In the genomic region with DNA sequence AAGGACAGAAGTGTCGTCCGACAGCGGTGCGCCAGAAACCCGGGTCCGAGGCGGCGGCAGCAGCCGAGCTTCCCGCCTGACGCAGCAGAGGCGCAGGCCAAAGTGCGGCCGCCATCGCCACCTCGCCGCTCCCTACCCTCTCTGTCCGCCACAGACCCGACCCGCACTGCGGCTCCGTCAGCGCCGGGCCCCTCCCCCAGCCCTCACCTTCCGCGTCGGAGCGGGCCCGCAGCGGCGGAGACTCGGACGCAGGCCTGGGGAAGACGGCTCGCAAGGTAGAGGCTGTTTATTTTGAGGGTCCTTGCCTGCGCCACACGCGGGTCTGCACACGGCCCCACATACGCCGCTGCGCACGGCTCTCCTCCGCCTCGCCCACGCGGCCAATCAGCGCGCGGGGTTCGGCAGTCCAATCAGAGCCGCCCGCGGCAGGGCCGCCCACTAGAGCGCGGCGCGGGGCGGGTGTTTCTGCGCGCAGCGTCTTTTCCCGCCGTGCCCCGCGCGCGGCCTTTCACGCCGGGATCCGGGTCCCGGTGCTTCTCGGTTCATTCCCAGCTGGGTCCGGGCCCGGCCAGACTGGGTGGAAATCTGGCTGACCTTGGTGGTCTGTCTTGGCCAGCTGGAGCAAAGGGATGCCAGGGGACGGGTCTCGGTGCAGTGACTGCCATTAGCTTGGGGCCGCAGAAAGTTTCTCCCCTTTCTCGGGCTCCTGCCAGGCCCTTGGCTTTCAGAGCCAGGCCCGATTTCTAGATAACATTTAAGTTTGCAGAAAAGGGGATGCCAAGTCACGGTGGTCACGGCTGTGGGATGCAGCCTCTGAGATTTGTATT, we compare ENCODE assay signal across 8 cellular contexts. TPM values are rescaled to one million over a fixed set of nuclear protein-coding genes. Genes with fewer than 3 reads are reported as not detected.
A peak's percentile ranks its signal among the peaks of the same experiment; 100 is the strongest.
DNase-seq lines count a peak whose midpoint lies in the region; ATAC-seq, FAIRE-seq and TF ChIP-seq lines count a peak whose summit lies in the region.

Gene CNBP, minus strand, starts transcription at position 328 of the 827 bp plus-strand sequence. CDS start 12,139 bp downstream, outside the sequence.

- H2AFZ ChIP-seq in OCI-LY3 (ENCODE audit: low read depth, low read length) = no peak within 1 kb of the TSS

- H3K27me3 ChIP-seq in OCI-LY3 (ENCODE audit: low read depth, low read length) = no peaks in the 10 kb centered on the region

- peak; percentile 94 for DNase-seq in D721Med (ENCODE audit: insufficient read length, low spot score)
- peak; percentile 96 for DNase-seq in HuH-7.5 (ENCODE audit: low spot score)
- DNase-seq in activated CD8-positive, alpha-beta memory T cell treated with anti-CD3 and anti-CD28 coated beads, Interleukin-2, amount 50 U/mL, for 48 hours = peak; percentile 97
- DNase-seq in endothelial cell (ENCODE audit: low spot score) = peak; percentile 92
- DNase-seq in midbrain (lab: John Stamatoyannopoulos, UW) = peak; percentile 97
- peak; percentile 90 for DNase-seq in stimulated activated CD8-positive, alpha-beta memory T cell treated with anti-CD3 and anti-CD28 coated beads, Interleukin-15, amount 100 ng/mL, for 48 hours (ENCODE audit: low read depth in 2 of 2)

- H3K36me3 ChIP-seq in OCI-LY3 (replicated peaks; ENCODE audit: low read depth, low read length) = peaks cover 29% of the 10 kb centered on the region

- FAIRE-seq in D721Med (lab: Jason Lieb, UNC) = no peak

- peak; percentile 90 for ATAC-seq in GM21526 (IDR thresholded peaks at IDR 0.05; ENCODE audit: low FRiP score, unreplicated experiment)

- H3K27ac Mint-ChIP-seq in endothelial cell (ENCODE audit: unreplicated experiment) = peak within 1 kb of the TSS; percentile 93

- H3K9me3 Mint-ChIP-seq in endothelial cell (ENCODE audit: unreplicated experiment) = no peaks in the 10 kb centered on the region

- H3K4me3 Mint-ChIP-seq in endothelial cell (ENCODE audit: unreplicated experiment) = peak within 1 kb of the TSS; percentile 98

- peaks cover 14% of the 10 kb centered on the region for H3K36me3 Mint-ChIP-seq in endothelial cell (ENCODE audit: low read depth, unreplicated experiment)

- peaks cover 41% of the 10 kb centered on the region for H4K20me1 ChIP-seq in OCI-LY3 (ENCODE audit: insufficient read depth, low read length)

- no peaks in the 10 kb centered on the region for H3K9me3 ChIP-seq in OCI-LY3 (ENCODE audit: insufficient read depth, low read length)

- peak within 1 kb of the TSS; percentile 96 for H3K9ac ChIP-seq in OCI-LY3 (ENCODE audit: low read length)

- peaks cover 64% of the 10 kb centered on the region for H3K4me1 ChIP-seq in OCI-LY3 (ENCODE audit: low read length)

- TF ChIP-seq CTCF in D721Med (IDR thresholded peaks at IDR 0.05; ENCODE audit: insufficient read depth, missing control alignments) = no peak
- TF ChIP-seq CTCF in OCI-LY3 (IDR thresholded peaks at IDR 0.05; ENCODE audit: low read depth, low read length) = no peak
- no peak for TF ChIP-seq CTCF in endothelial cell (IDR thresholded peaks at IDR 0.05; ENCODE audit: unreplicated experiment)

- peak within 1 kb of the TSS; percentile 94 for H3K4me2 ChIP-seq in OCI-LY3 (ENCODE audit: low read length)

- peaks cover 4% of the 10 kb centered on the region for H3K27me3 Mint-ChIP-seq in endothelial cell (ENCODE audit: unreplicated experiment)

- H3K4me3 ChIP-seq in OCI-LY3 (ENCODE audit: low read length) = peak within 1 kb of the TSS; percentile 94

- H3K27ac ChIP-seq in OCI-LY3 (ENCODE audit: low read length) = peak within 1 kb of the TSS; percentile 83

- peaks cover 81% of the 10 kb centered on the region for H3K79me2 ChIP-seq in OCI-LY3 (ENCODE audit: low read length)

- peaks cover 22% of the 10 kb centered on the region for H3K4me1 Mint-ChIP-seq in endothelial cell (ENCODE audit: unreplicated experiment)

RNA-seq across cellular contexts. Expression of gene CNBP, which starts in this region (rescaled TPM):
- 192 TPM for total RNA-seq in endothelial cell (ENCODE audit: unreplicated experiment)

Comparison
In these comparisons a context has a peak if more than half of its experiments do, and no peak if none do; other contexts are left out.
1. Peak in every context shown above with its lines: DNase-seq, ATAC-seq, H3K4me3 ChIP-seq and H3K27ac ChIP-seq.